Comparison of ENCODE assay signal across 21 cellular contexts in the genomic region with DNA sequence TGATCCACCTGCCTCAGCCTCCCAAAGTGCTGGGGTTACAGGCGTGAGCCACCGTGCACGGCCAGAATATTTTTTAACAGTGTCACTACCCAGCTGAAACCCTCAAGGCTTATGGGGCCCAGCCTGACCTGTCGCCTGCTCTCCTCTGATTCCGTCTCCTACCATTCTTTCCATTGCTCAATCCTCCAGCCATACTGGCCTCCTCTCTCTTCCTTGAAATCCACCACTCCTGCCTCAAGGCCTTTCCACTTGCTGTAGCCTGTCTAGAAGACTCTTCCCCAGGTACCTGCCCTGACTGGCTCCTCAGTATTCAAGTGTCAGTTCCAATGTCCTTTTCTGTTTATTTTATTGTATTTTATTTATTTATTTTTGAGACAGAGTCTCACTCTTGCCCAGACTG. TPM values are rescaled to one million over a fixed set of nuclear protein-coding genes. Genes with fewer than 3 reads are reported as not detected.
DNase-seq lines count a peak whose midpoint lies in the region; ATAC-seq and TF ChIP-seq lines count a peak whose summit lies in the region.
"Had no signal": no experiment of that assay in that cellular context is flagged by ENCODE, and none has a peak within 500 bp of the region (broad histone marks: within the 10 kb centered on the region; RNA-seq: fewer than 3 reads in every experiment).

No MANE protein-coding gene starts in this region.

- no peak overlapping the region for H3K27ac Mint-ChIP-seq in natural killer cell
- H3K27ac Mint-ChIP-seq in activated T-helper 17 cell treated with anti-CD3 and anti-CD28 coated beads, Interleukin-2, amount 50 U/mL, for 72 hours, result no peak overlapping the region
- H3K27ac Mint-ChIP-seq: activated CD4-positive, alpha-beta T cell treated with anti-CD3 and anti-CD28 coated beads for 36 hours; activated naive CD4-positive, alpha-beta T cell treated with anti-CD3 and anti-CD28 coated beads, Interleukin-2, amount 10 ng/mL, durations not matched to agents 7 days and 5 days; activated T-cell treated with anti-CD3 and anti-CD28 coated beads, Interleukin-2, amount 50 U/mL, for 72 hours; CD4-positive, alpha-beta T cell; memory B cell; T-helper 17 cell had no signal

- no peak overlapping the region for H3K4me3 Mint-ChIP-seq in natural killer cell
- H3K4me3 Mint-ChIP-seq in activated T-helper 17 cell treated with anti-CD3 and anti-CD28 coated beads, Interleukin-2, amount 50 U/mL, for 72 hours, result no peak overlapping the region
- H3K4me3 Mint-ChIP-seq: activated CD4-positive, alpha-beta T cell treated with anti-CD3 and anti-CD28 coated beads for 36 hours; activated naive CD4-positive, alpha-beta T cell treated with anti-CD3 and anti-CD28 coated beads, Interleukin-2, amount 10 ng/mL, durations not matched to agents 7 days and 5 days; activated T-cell treated with anti-CD3 and anti-CD28 coated beads, Interleukin-2, amount 50 U/mL, for 72 hours; CD4-positive, alpha-beta T cell; memory B cell; T-helper 17 cell had no signal

- peak overlapping the region; percentile 21 for H3K4me2 ChIP-seq in HCT116 (ENCODE audit: low read length)

- H3K27ac ChIP-seq in HCT116 (ENCODE audit: low read depth, low read length) (peak overlapping the region; percentile 98), adrenal gland (peak overlapping the region; percentile 50 to 95 (median 81)), foreskin keratinocyte (no peak overlapping the region), suprapubic skin (peak overlapping the region; percentile 96)
- H3K27ac ChIP-seq: GM23248, SK-N-MC, testis had no signal

- POLR2A ChIA-PET in HCT116 (lab: Charles Lee), result no interaction called here

- no peak for TF ChIP-seq RAD21 in HCT116 (IDR thresholded peaks at IDR 0.05; ENCODE audit: low read depth)

- H3K9me3 ChIP-seq in HCT116 (ENCODE audit: control insufficient read depth in 1 of 2, insufficient read depth in 1 of 2, low read depth in 1 of 2, low read length in 2 of 2) (no peaks in the 10 kb centered on the region), adrenal gland (replicated peaks in 1 of 3) (no peaks in the 10 kb centered on the region), suprapubic skin (no peaks in the 10 kb centered on the region)
- H3K9me3 ChIP-seq: testis had no signal

- DNase-seq in HCT116 (ENCODE audit: low read depth, low spot score) (no peak), adrenal gland (peak in 1 of 7 donors; percentile 41), foreskin keratinocyte (peak; percentile 56 to 64), suprapubic skin (ENCODE audit: low spot score in 2 of 2) (no peak), natural killer cell (no peak), DMS53 treated with DMSO at 0.1 percent for 48 hours (lab: John Stamatoyannopoulos, UW; ENCODE audit: unreplicated experiment) (no peak)
- DNase-seq: activated CD4-positive, alpha-beta T cell treated with anti-CD3 and anti-CD28 coated beads for 36 hours; activated naive CD4-positive, alpha-beta T cell treated with anti-CD3 and anti-CD28 coated beads, Interleukin-2, amount 10 ng/mL, durations not matched to agents 7 days and 5 days; activated T-cell treated with anti-CD3 and anti-CD28 coated beads, Interleukin-2, amount 50 U/mL, for 72 hours; CD4-positive, alpha-beta T cell; glutamatergic neuron; GM23248; NCI-H2171; NCI-H526; RPMI8226; small intestine; T-helper 17 cell; testis had no signal

- peaks cover 68% of the 10 kb centered on the region for H3K79me2 ChIP-seq in HCT116 (ENCODE audit: insufficient read depth, low read length)

- H2AFZ ChIP-seq in HCT116 (ENCODE audit: low read depth, low read length, poor library complexity, severe bottlenecking), result no peak overlapping the region
- H2AFZ ChIP-seq: GM23248 had no signal

- H3K36me3 ChIP-seq in HCT116 (ENCODE audit: control insufficient read depth in 1 of 2, insufficient read depth in 2 of 2, low read length in 2 of 2) (peaks cover 0 to 4% of the 10 kb centered on the region in 2 experiments; a peak in 1 of 4 replicates), adrenal gland (replicated peaks in 1 of 2) (peaks cover 0 to 7% of the 10 kb centered on the region in 2 donors), suprapubic skin (peaks cover 5% of the 10 kb centered on the region)

- 56 to 67% (median 60%) methylated on average over 5 of the region's 5 CpGs for WGBS in adrenal gland, 4 donors
- 50% methylated on average over 5 of the region's 5 CpGs for WGBS in suprapubic skin

- RAD21 ChIA-PET in HCT116 (lab: Charles Lee; ENCODE audit: low non-redundant PET in 1 of 2, low total read pairs in 2 of 2, uncharacterized antibody in 2 of 2, unreplicated experiment in 2 of 2), result no interaction called here

- TF ChIP-seq POLR2A in HCT116 (IDR thresholded peaks at IDR 0.05; ENCODE audit: borderline replicate concordance, extremely low read depth, insufficient read depth, insufficient read length) (no peak), adrenal gland (IDR thresholded peaks at IDR 0.05) (no peak), suprapubic skin (IDR thresholded peaks at IDR 0.05) (no peak)

- H3K27me3 ChIP-seq in HCT116 (ENCODE audit: insufficient read depth, low read length), result no peaks in the 10 kb centered on the region
- no peaks in the 10 kb centered on the region for H3K27me3 ChIP-seq in adrenal gland
- H3K27me3 ChIP-seq in foreskin keratinocyte, result no peaks in the 10 kb centered on the region
- no peaks in the 10 kb centered on the region for H3K27me3 ChIP-seq in suprapubic skin
- H3K27me3 ChIP-seq: testis had no signal

- no TSS peak for BruUV-seq in HCT116 (replicated peaks; lab: Mats Ljungman, UMichigan)

- H3K27me3 Mint-ChIP-seq in natural killer cell (ENCODE audit: low read depth in 2 of 2), result no peaks in the 10 kb centered on the region
- H3K27me3 Mint-ChIP-seq in activated T-helper 17 cell treated with anti-CD3 and anti-CD28 coated beads, Interleukin-2, amount 50 U/mL, for 72 hours, result no peaks in the 10 kb centered on the region
- H3K27me3 Mint-ChIP-seq: activated CD4-positive, alpha-beta T cell treated with anti-CD3 and anti-CD28 coated beads for 36 hours; CD4-positive, alpha-beta T cell; T-helper 17 cell had no signal

- H3K4me1 ChIP-seq in HCT116 (ENCODE audit: control insufficient read depth in 1 of 2, insufficient read depth in 2 of 2, low read length in 2 of 2) (peaks cover 94 to 100% of the 10 kb centered on the region in 2 experiments), adrenal gland (replicated peaks in 1 of 2) (peaks cover 86 to 89% of the 10 kb centered on the region in 2 donors), foreskin keratinocyte (peaks cover 42% of the 10 kb centered on the region), suprapubic skin (peaks cover 93% of the 10 kb centered on the region)

- no peaks in the 10 kb centered on the region for H3K36me3 Mint-ChIP-seq in natural killer cell
- no peaks in the 10 kb centered on the region for H3K36me3 Mint-ChIP-seq in activated T-helper 17 cell treated with anti-CD3 and anti-CD28 coated beads, Interleukin-2, amount 50 U/mL, for 72 hours (ENCODE audit: low read depth)
- H3K36me3 Mint-ChIP-seq: activated naive CD4-positive, alpha-beta T cell treated with anti-CD3 and anti-CD28 coated beads, Interleukin-2, amount 10 ng/mL, durations not matched to agents 7 days and 5 days; memory B cell had no signal

- TF ChIP-seq CTCF in HCT116 (IDR thresholded peaks at IDR 0.05 in 2 of 3, conservative IDR thresholded peaks at IDR 0.05 in 1 of 3; ENCODE audit: borderline replicate concordance in 1 of 3, insufficient read depth in 1 of 3, low read depth in 2 of 3, low read length in 2 of 3) (no peak), adrenal gland (IDR thresholded peaks at IDR 0.05) (no peak), foreskin keratinocyte (conservative IDR thresholded peaks at IDR 0.05) (no peak), suprapubic skin (IDR thresholded peaks at IDR 0.05) (no peak), natural killer cell (IDR thresholded peaks at IDR 0.05) (no peak)

- H3K9me2 ChIP-seq in HCT116 (ENCODE audit: insufficient read depth), result no peaks in the 10 kb centered on the region

- CTCF ChIA-PET in HCT116 (lab: Charles Lee), result no interaction called here

- H4K20me1 ChIP-seq in HCT116 (ENCODE audit: insufficient read depth), result no peaks in the 10 kb centered on the region

- H3K9me3 Mint-ChIP-seq in natural killer cell, result no peaks in the 10 kb centered on the region
- H3K9me3 Mint-ChIP-seq in activated T-helper 17 cell treated with anti-CD3 and anti-CD28 coated beads, Interleukin-2, amount 50 U/mL, for 72 hours, result no peaks in the 10 kb centered on the region
- H3K9me3 Mint-ChIP-seq: activated naive CD4-positive, alpha-beta T cell treated with anti-CD3 and anti-CD28 coated beads, Interleukin-2, amount 10 ng/mL, durations not matched to agents 7 days and 5 days; activated T-cell treated with anti-CD3 and anti-CD28 coated beads, Interleukin-2, amount 50 U/mL, for 72 hours; CD4-positive, alpha-beta T cell; memory B cell had no signal

- no peak for ATAC-seq in HCT116
- no peak for ATAC-seq in foreskin keratinocyte
- no peak for ATAC-seq in natural killer cell
- no peak for ATAC-seq in activated T-helper 17 cell treated with anti-CD3 and anti-CD28 coated beads, Interleukin-2, amount 50 U/mL, for 72 hours (replicated peaks)
- ATAC-seq: activated CD4-positive, alpha-beta T cell treated with anti-CD3 and anti-CD28 coated beads for 36 hours; activated T-cell treated with anti-CD3 and anti-CD28 coated beads, Interleukin-2, amount 50 U/mL, for 72 hours; T-helper 17 cell had no signal

- H3K4me3 ChIP-seq in HCT116 (replicated peaks in 1 of 2; ENCODE audit: low read depth in 1 of 2, low read length in 2 of 2), result no peak overlapping the region
- H3K4me3 ChIP-seq in adrenal gland, result no peak overlapping the region
- no peak overlapping the region for H3K4me3 ChIP-seq in suprapubic skin
- H3K4me3 ChIP-seq: GM23248, SK-N-MC, testis had no signal

- no peak overlapping the region for H3K9ac ChIP-seq in HCT116 (ENCODE audit: low read length)
- H3K9ac ChIP-seq: GM23248 had no signal

- no peak for TF ChIP-seq EP300 in suprapubic skin (IDR thresholded peaks at IDR 0.05)

- intact Hi-C loops in HCT116 (cut with micrococcal nuclease) (loop anchor here (5.0 kb wide), 2 partner anchors 46 to 111 kb away; a partner anchor contains a TSS), adrenal gland (cut with DNase I) (no loop called here), natural killer cell (cut with micrococcal nuclease) (no loop called here)

- peaks cover 0 to 5% of the 10 kb centered on the region in 2 donors for H3K4me1 Mint-ChIP-seq in natural killer cell
- peaks cover 14% of the 10 kb centered on the region for H3K4me1 Mint-ChIP-seq in activated T-helper 17 cell treated with anti-CD3 and anti-CD28 coated beads, Interleukin-2, amount 50 U/mL, for 72 hours
- H3K4me1 Mint-ChIP-seq: memory B cell had no signal

RNA-seq across cellular contexts. Expression of a gene that starts 53.9 kb away (rescaled TPM):
- total RNA-seq in HCT116 (2021; ENCODE audit: unreplicated experiment) (244 TPM), adrenal gland (100 to 1,000 TPM in 4 of 8 donors, 10 to 100 TPM in 4; 73.9 to 190 (median 97.0) TPM), foreskin keratinocyte (119 and 130 TPM in 2 replicates), suprapubic skin (10 to 100 TPM; 47.1 to 68.1 (median 50.7) TPM), natural killer cell (100 to 1,000 TPM; 163 to 223 (median 197) TPM)
- 180 and 210 TPM in 2 replicates for polyA plus RNA-seq in HCT116 (2012)
- polyA plus RNA-seq in adrenal gland (100 to 1,000 TPM in 1 of 3 donors, 10 to 100 TPM in 2; 55.5 to 183 (median 56.1) TPM), foreskin keratinocyte (95.9 and 107 TPM in 2 replicates)
- total RNA-seq in activated T-helper 17 cell treated with anti-CD3 and anti-CD28 coated beads, Interleukin-2, amount 50 U/mL, for 72 hours, result 100 to 1,000 TPM; 101 to 176 TPM

RNA-seq across cellular contexts. Expression of a gene that starts 54.2 kb away (rescaled TPM):
- total RNA-seq in HCT116 (2021; ENCODE audit: unreplicated experiment) (38.2 TPM), adrenal gland (10 to 100 TPM; 14.0 to 50.1 (median 32.9) TPM), foreskin keratinocyte (27.6 and 28.6 TPM in 2 replicates), suprapubic skin (10 to 100 TPM in 2 of 4 donors, 1 to 10 TPM in 2; 8.8 to 39.7 (median 18.1) TPM), natural killer cell (100 to 1,000 TPM in 1 of 3 donors, 10 to 100 TPM in 2; 84.5 to 114 (median 85.5) TPM)
- polyA plus RNA-seq in HCT116 (2012), result 8.9 and 15.8 TPM in 2 replicates
- polyA plus RNA-seq in adrenal gland (10 to 100 TPM; 14.0 to 45.9 (median 22.4) TPM), foreskin keratinocyte (8.1 and 12.4 TPM in 2 replicates)
- 10 to 100 TPM; 42.7 to 48.1 TPM for total RNA-seq in activated T-helper 17 cell treated with anti-CD3 and anti-CD28 coated beads, Interleukin-2, amount 50 U/mL, for 72 hours

Comparison
In these comparisons a context has a peak if more than half of its experiments do, and no peak if none do; other contexts are left out.
1. DNase-seq: peak in foreskin keratinocyte (2 of 2); none in HCT116 (single experiment), suprapubic skin (0 of 2), natural killer cell (single experiment) and DMS53 treated with DMSO at 0.1 percent for 48 hours (single experiment).